ENCODE assay signal across 2 cellular contexts in the genomic region with DNA sequence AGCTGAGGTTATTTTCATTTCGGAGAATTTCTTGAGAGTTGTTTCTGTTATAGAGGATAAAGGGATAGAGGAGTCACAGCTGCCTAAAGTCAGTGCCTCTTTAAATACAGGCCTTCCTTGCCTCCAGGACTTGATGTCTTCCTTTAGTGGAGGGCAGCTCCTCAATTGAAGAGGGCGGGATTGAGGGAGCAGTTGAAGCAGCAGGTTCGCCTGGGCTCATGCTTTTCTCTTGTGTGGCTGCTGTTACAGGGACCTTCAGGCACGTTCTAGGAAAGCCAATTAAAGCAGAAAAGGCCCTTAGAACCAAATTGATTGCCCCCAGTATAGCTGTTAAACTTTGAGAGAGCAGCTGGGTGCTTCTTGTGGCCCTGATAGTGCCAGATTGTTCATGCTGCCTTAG.
TF ChIP-seq lines count a peak whose summit lies in the region.

No MANE protein-coding gene starts in this region.

TF ChIP-seq in GM12891, 5 proteins besides CTCF, POLR2A, EP300 and RAD21:
- no peak for TF ChIP-seq POU2F2 (IDR thresholded peaks at IDR 0.05; ENCODE audit: low read depth, low read length)

TF ChIP-seq in GM12878, 131 proteins besides CTCF, POLR2A, EP300 and RAD21:
- TF ChIP-seq POU2F2 (IDR thresholded peaks at IDR 0.05; ENCODE audit: borderline replicate concordance, low read depth, low read length) (no peak), PAX8 (IDR thresholded peaks at IDR 0.05) (no peak), SMAD5 (IDR thresholded peaks at IDR 0.05; ENCODE audit: low read depth) (no peak), JUND (IDR thresholded peaks at IDR 0.05; ENCODE audit: low read depth, low read length) (no peak), RELA (IDR thresholded peaks at IDR 0.05; ENCODE audit: borderline replicate concordance, partially characterized antibody) (no peak), IRF4 (IDR thresholded peaks at IDR 0.05; ENCODE audit: low read depth, low read length) (no peak), PML (IDR thresholded peaks at IDR 0.05; ENCODE audit: low read length) (no peak), NFIC (IDR thresholded peaks at IDR 0.05; ENCODE audit: low read depth, low read length) (no peak)
